Comparison of ENCODE assay signal across 25 cellular contexts in genomic region chr5:135341696-135342095, GRCh38.
"Had no signal": no experiment of that assay in that cellular context is flagged by ENCODE, and none has a peak within 500 bp of the region (broad histone marks: within the 10 kb centered on the region; RNA-seq: fewer than 3 reads in every experiment).

No MANE protein-coding gene starts in this region.

- H3K9me3 ChIP-seq: esophagus squamous epithelium, left lung, psoas muscle, spleen, upper lobe of right lung had no signal

- H3K27me3 ChIP-seq: esophagus squamous epithelium, left lung, spleen, upper lobe of right lung had no signal

- H3K4me1 ChIP-seq: left lung, parathyroid adenoma, psoas muscle, upper lobe of right lung had no signal

- H2AFZ ChIP-seq: parathyroid adenoma had no signal

- H3K27ac Mint-ChIP-seq: activated CD4-positive, alpha-beta T cell treated with anti-CD3 and anti-CD28 coated beads for 36 hours; activated CD8-positive, alpha-beta memory T cell treated with anti-CD3 and anti-CD28 coated beads, Interleukin-2, amount 10 ng/mL, durations not matched to agents 7 days and 5 days had no signal

- H3K9ac ChIP-seq: parathyroid adenoma had no signal

- H3K4me3 Mint-ChIP-seq: activated CD4-positive, alpha-beta T cell treated with anti-CD3 and anti-CD28 coated beads for 36 hours; activated CD8-positive, alpha-beta memory T cell treated with anti-CD3 and anti-CD28 coated beads, Interleukin-2, amount 10 ng/mL, durations not matched to agents 7 days and 5 days; activated CD8-positive, alpha-beta T cell treated with anti-CD3 and anti-CD28 coated beads, Interleukin-2, amount 10 ng/mL, durations not matched to agents 7 days and 5 days; activated naive CD4-positive, alpha-beta T cell treated with anti-CD3 and anti-CD28 coated beads, Interleukin-2, amount 10 ng/mL, durations not matched to agents 7 days and 5 days; mesothelial cell of epicardium had no signal

- H3K4me3 ChIP-seq: esophagus squamous epithelium, left lung, lung, psoas muscle, spleen, upper lobe of right lung had no signal

- DNase-seq: activated CD4-positive, alpha-beta T cell treated with anti-CD3 and anti-CD28 coated beads for 36 hours; activated CD4-positive, CD25-positive, alpha-beta regulatory T cell; activated CD8-positive, alpha-beta memory T cell treated with anti-CD3 and anti-CD28 coated beads, Interleukin-2, amount 10 ng/mL, durations not matched to agents 7 days and 5 days; activated CD8-positive, alpha-beta T cell treated with anti-CD3 and anti-CD28 coated beads, Interleukin-2, amount 10 ng/mL, durations not matched to agents 7 days and 5 days; activated effector memory CD4-positive, alpha-beta T cell treated with anti-CD3 and anti-CD28 coated beads, Interleukin-2, amount 50 U/mL, for 16 hours; activated naive CD4-positive, alpha-beta T cell treated with anti-CD3 and anti-CD28 coated beads, Interleukin-2, amount 10 ng/mL, durations not matched to agents 7 days and 5 days; amygdala; central memory CD4-positive, alpha-beta T cell; effector CD8-positive, alpha-beta T cell; esophagus squamous epithelium; foreskin melanocyte; left lung; naive B cell; nucleus accumbens; psoas muscle; spleen; stimulated activated naive CD4-positive, alpha-beta T cell treated with Interleukin-2 at 50 U/mL for 16 hours; upper lobe of right lung had no signal

- H3K79me2 ChIP-seq: parathyroid adenoma had no signal

- H3K27me3 Mint-ChIP-seq: activated CD4-positive, alpha-beta T cell treated with anti-CD3 and anti-CD28 coated beads for 36 hours; activated CD8-positive, alpha-beta memory T cell treated with anti-CD3 and anti-CD28 coated beads, Interleukin-2, amount 10 ng/mL, durations not matched to agents 7 days and 5 days; activated naive CD4-positive, alpha-beta T cell treated with anti-CD3 and anti-CD28 coated beads, Interleukin-2, amount 10 ng/mL, durations not matched to agents 7 days and 5 days; naive B cell had no signal

- H3K9me3 Mint-ChIP-seq: activated naive CD4-positive, alpha-beta T cell treated with anti-CD3 and anti-CD28 coated beads, Interleukin-2, amount 10 ng/mL, durations not matched to agents 7 days and 5 days; mesothelial cell of epicardium had no signal

- H3K27ac ChIP-seq: epithelial cell of prostate, left lung, parathyroid adenoma, psoas muscle, spleen, upper lobe of right lung had no signal

- H3K4me1 Mint-ChIP-seq: activated CD4-positive, alpha-beta T cell treated with anti-CD3 and anti-CD28 coated beads for 36 hours; activated CD8-positive, alpha-beta memory T cell treated with anti-CD3 and anti-CD28 coated beads, Interleukin-2, amount 10 ng/mL, durations not matched to agents 7 days and 5 days; activated naive CD4-positive, alpha-beta T cell treated with anti-CD3 and anti-CD28 coated beads, Interleukin-2, amount 10 ng/mL, durations not matched to agents 7 days and 5 days; mesothelial cell of epicardium had no signal

- FAIRE-seq: colon, endometrium, islet of Langerhans had no signal

- ATAC-seq: activated CD4-positive, alpha-beta T cell treated with anti-CD3 and anti-CD28 coated beads for 36 hours; activated CD8-positive, alpha-beta memory T cell treated with anti-CD3 and anti-CD28 coated beads, Interleukin-2, amount 10 ng/mL, durations not matched to agents 7 days and 5 days; activated CD8-positive, alpha-beta T cell treated with anti-CD3 and anti-CD28 coated beads, Interleukin-2, amount 10 ng/mL, durations not matched to agents 7 days and 5 days; left lung; psoas muscle; upper lobe of right lung had no signal
